ENCODE assay signal across 2 cellular contexts in the genomic region with DNA sequence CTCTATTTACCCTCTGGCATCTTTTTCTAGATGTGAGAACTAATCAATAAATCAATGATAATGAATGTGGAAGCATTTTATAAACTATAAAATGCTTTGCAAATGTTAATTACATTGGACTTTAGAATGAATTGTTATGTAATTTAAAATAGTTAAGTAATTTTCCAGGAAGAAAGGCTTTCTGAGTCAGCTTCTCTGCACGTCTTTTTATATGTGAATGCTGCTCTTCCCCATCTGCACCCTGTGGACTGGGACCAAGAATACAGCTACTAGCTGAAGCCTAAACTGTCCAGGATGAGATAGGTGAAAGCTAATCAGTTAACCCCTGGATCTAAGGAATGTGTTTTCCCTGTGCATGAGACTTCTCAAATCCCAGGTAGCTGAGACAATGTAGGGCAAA.
TF ChIP-seq lines count a peak whose summit lies in the region.

No MANE protein-coding gene starts in this region.

TF ChIP-seq in SK-N-SH treated with all-trans-retinoic acid at 6 μM for 48 hours, 23 proteins besides CTCF, POLR2A, EP300 and RAD21 (continued from another document):
- TF ChIP-seq, protein P1, sequence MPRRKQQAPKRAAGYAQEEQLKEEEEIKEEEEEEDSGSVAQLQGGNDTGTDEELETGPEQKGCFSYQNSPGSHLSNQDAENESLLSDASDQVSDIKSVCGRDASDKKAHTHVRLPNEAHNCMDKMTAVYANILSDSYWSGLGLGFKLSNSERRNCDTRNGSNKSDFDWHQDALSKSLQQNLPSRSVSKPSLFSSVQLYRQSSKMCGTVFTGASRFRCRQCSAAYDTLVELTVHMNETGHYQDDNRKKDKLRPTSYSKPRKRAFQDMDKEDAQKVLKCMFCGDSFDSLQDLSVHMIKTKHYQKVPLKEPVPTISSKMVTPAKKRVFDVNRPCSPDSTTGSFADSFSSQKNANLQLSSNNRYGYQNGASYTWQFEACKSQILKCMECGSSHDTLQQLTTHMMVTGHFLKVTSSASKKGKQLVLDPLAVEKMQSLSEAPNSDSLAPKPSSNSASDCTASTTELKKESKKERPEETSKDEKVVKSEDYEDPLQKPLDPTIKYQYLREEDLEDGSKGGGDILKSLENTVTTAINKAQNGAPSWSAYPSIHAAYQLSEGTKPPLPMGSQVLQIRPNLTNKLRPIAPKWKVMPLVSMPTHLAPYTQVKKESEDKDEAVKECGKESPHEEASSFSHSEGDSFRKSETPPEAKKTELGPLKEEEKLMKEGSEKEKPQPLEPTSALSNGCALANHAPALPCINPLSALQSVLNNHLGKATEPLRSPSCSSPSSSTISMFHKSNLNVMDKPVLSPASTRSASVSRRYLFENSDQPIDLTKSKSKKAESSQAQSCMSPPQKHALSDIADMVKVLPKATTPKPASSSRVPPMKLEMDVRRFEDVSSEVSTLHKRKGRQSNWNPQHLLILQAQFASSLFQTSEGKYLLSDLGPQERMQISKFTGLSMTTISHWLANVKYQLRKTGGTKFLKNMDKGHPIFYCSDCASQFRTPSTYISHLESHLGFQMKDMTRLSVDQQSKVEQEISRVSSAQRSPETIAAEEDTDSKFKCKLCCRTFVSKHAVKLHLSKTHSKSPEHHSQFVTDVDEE (CRISPR knock-in tag; IDR thresholded peaks at IDR 0.05): no peak
- TF ChIP-seq ZNF8 (CRISPR knock-in tag; IDR thresholded peaks at IDR 0.05) (no peak), PPARA (CRISPR knock-in tag; IDR thresholded peaks at IDR 0.05; ENCODE audit: borderline replicate concordance) (no peak), TCF4 (CRISPR knock-in tag; IDR thresholded peaks at IDR 0.05; ENCODE audit: borderline replicate concordance) (no peak), ZNF565 (CRISPR knock-in tag; conservative IDR thresholded peaks at IDR 0.05; ENCODE audit: low read depth) (no peak)

TF ChIP-seq in SK-N-SH, 30 proteins besides CTCF, POLR2A, EP300 and RAD21 (continued from another document):
- TF ChIP-seq, protein P2, sequence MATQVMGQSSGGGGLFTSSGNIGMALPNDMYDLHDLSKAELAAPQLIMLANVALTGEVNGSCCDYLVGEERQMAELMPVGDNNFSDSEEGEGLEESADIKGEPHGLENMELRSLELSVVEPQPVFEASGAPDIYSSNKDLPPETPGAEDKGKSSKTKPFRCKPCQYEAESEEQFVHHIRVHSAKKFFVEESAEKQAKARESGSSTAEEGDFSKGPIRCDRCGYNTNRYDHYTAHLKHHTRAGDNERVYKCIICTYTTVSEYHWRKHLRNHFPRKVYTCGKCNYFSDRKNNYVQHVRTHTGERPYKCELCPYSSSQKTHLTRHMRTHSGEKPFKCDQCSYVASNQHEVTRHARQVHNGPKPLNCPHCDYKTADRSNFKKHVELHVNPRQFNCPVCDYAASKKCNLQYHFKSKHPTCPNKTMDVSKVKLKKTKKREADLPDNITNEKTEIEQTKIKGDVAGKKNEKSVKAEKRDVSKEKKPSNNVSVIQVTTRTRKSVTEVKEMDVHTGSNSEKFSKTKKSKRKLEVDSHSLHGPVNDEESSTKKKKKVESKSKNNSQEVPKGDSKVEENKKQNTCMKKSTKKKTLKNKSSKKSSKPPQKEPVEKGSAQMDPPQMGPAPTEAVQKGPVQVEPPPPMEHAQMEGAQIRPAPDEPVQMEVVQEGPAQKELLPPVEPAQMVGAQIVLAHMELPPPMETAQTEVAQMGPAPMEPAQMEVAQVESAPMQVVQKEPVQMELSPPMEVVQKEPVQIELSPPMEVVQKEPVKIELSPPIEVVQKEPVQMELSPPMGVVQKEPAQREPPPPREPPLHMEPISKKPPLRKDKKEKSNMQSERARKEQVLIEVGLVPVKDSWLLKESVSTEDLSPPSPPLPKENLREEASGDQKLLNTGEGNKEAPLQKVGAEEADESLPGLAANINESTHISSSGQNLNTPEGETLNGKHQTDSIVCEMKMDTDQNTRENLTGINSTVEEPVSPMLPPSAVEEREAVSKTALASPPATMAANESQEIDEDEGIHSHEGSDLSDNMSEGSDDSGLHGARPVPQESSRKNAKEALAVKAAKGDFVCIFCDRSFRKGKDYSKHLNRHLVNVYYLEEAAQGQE (IDR thresholded peaks at IDR 0.05; ENCODE audit: low read depth, low read length): no peak
- no peak for TF ChIP-seq JUND (IDR thresholded peaks at IDR 0.05)
- TF ChIP-seq, protein P3, sequence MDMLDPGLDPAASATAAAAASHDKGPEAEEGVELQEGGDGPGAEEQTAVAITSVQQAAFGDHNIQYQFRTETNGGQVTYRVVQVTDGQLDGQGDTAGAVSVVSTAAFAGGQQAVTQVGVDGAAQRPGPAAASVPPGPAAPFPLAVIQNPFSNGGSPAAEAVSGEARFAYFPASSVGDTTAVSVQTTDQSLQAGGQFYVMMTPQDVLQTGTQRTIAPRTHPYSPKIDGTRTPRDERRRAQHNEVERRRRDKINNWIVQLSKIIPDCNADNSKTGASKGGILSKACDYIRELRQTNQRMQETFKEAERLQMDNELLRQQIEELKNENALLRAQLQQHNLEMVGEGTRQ (IDR thresholded peaks at IDR 0.05; ENCODE audit: borderline replicate concordance, low read depth, low read length): no peak
- no peak for TF ChIP-seq GABPA (IDR thresholded peaks at IDR 0.05; ENCODE audit: low read depth)
- TF ChIP-seq RXRA (IDR thresholded peaks at IDR 0.05; ENCODE audit: borderline replicate concordance, low read depth): no peak
- TF ChIP-seq, protein P4, sequence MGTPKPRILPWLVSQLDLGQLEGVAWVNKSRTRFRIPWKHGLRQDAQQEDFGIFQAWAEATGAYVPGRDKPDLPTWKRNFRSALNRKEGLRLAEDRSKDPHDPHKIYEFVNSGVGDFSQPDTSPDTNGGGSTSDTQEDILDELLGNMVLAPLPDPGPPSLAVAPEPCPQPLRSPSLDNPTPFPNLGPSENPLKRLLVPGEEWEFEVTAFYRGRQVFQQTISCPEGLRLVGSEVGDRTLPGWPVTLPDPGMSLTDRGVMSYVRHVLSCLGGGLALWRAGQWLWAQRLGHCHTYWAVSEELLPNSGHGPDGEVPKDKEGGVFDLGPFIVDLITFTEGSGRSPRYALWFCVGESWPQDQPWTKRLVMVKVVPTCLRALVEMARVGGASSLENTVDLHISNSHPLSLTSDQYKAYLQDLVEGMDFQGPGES (IDR thresholded peaks at IDR 0.05; ENCODE audit: low read depth, low read length): no peak
- no peak for TF ChIP-seq SIN3A (IDR thresholded peaks at IDR 0.05; ENCODE audit: borderline replicate concordance, low read depth, low read length)
- TF ChIP-seq, protein P5, sequence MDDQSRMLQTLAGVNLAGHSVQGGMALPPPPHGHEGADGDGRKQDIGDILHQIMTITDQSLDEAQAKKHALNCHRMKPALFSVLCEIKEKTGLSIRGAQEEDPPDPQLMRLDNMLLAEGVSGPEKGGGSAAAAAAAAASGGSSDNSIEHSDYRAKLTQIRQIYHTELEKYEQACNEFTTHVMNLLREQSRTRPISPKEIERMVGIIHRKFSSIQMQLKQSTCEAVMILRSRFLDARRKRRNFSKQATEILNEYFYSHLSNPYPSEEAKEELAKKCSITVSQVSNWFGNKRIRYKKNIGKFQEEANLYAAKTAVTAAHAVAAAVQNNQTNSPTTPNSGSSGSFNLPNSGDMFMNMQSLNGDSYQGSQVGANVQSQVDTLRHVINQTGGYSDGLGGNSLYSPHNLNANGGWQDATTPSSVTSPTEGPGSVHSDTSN (IDR thresholded peaks at IDR 0.05): no peak
